ENCODE assay signal across 7 cellular contexts in the genomic region with DNA sequence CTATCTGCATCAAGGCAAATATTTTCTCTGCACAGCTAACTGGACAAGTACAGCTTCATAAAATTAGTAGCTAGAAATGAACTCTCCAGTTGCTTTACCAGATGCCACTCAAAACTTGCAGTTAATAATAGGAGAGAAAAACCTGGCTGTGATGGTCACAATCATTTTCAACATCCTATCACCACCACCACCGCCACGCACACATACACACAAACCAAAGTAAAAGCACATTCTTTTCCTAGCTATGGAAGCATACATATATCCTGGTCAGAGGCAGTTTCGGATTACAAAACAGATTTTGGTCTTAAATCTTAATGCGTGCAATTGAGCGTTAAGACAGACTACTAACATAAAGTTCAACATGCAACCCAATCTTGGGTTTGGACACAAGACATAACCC. TPM values are rescaled to one million over a fixed set of nuclear protein-coding genes. Genes with fewer than 3 reads are reported as not detected.
A peak's percentile ranks its signal among the peaks of the same experiment; 100 is the strongest.
DNase-seq lines count a peak whose midpoint lies in the region; ATAC-seq, FAIRE-seq and TF ChIP-seq lines count a peak whose summit lies in the region.

No MANE protein-coding gene starts in this region.

- H3K27ac Mint-ChIP-seq in activated B cell treated with CpG ODN at 0.5 μM for 24 hours, result peak overlapping the region; percentile 76
- peak overlapping the region; percentile 94 for H3K27ac Mint-ChIP-seq in stimulated activated effector memory CD8-positive, alpha-beta T cell treated with anti-CD3 and anti-CD28 coated beads, Interleukin-12 subunit alpha, Interleukin-12 subunit beta, amount 100 ng/mL, for 72 hours

- POLR2A ChIA-PET in activated B cell treated with CpG ODN at 0.5 μM for 24 hours (lab: Charles Lee), result interaction anchor here (2.1 kb wide), 1 partner anchor 15 kb away, joined by 7 read pairs; no protein-coding TSS in a partner anchor

- intact Hi-C loops in activated B cell treated with CpG ODN at 0.5 μM for 24 hours (cut with micrococcal nuclease), result loop anchor here (5.0 to 10.0 kb wide), 3 partner anchors 411 to 1379 kb away; a partner anchor contains a TSS

- peaks cover 4% of the 10 kb centered on the region for H3K9me3 Mint-ChIP-seq in activated B cell treated with CpG ODN at 0.5 μM for 24 hours
- no peaks in the 10 kb centered on the region for H3K9me3 Mint-ChIP-seq in stimulated activated effector memory CD8-positive, alpha-beta T cell treated with anti-CD3 and anti-CD28 coated beads, Interleukin-12 subunit alpha, Interleukin-12 subunit beta, amount 100 ng/mL, for 72 hours

- ATAC-seq in activated B cell treated with CpG ODN at 0.5 μM for 24 hours (ENCODE audit: low read depth), result no peak
- ATAC-seq in stimulated activated effector memory CD8-positive, alpha-beta T cell treated with anti-CD3 and anti-CD28 coated beads, Interleukin-12 subunit alpha, Interleukin-12 subunit beta, amount 100 ng/mL, for 72 hours, result no peak

- H3K36me3 Mint-ChIP-seq in activated B cell treated with CpG ODN at 0.5 μM for 24 hours (ENCODE audit: low read depth), result peaks cover 12% of the 10 kb centered on the region
- H3K36me3 Mint-ChIP-seq in stimulated activated effector memory CD8-positive, alpha-beta T cell treated with anti-CD3 and anti-CD28 coated beads, Interleukin-12 subunit alpha, Interleukin-12 subunit beta, amount 100 ng/mL, for 72 hours, result peaks cover 16% of the 10 kb centered on the region

- DNase-seq in HFF-Myc (ENCODE audit: extremely low read depth, low read depth) (no peak), activated B cell treated with CpG ODN at 0.5 μM for 24 hours (no peak), DMS114 treated with DMSO at 0.1 percent for 48 hours (lab: John Stamatoyannopoulos, UW; ENCODE audit: unreplicated experiment) (no peak), H4 (ENCODE audit: low spot score) (no peak), D721Med (ENCODE audit: insufficient read length, low spot score) (no peak)
- DNase-seq in stimulated activated effector memory CD8-positive, alpha-beta T cell treated with anti-CD3 and anti-CD28 coated beads, Interleukin-12 subunit alpha, Interleukin-12 subunit beta, amount 100 ng/mL, for 72 hours (ENCODE audit: low spot score in 2 of 2), result no peak

- peak overlapping the region; percentile 91 for H3K4me3 Mint-ChIP-seq in activated B cell treated with CpG ODN at 0.5 μM for 24 hours
- H3K4me3 Mint-ChIP-seq in stimulated activated effector memory CD8-positive, alpha-beta T cell treated with anti-CD3 and anti-CD28 coated beads, Interleukin-12 subunit alpha, Interleukin-12 subunit beta, amount 100 ng/mL, for 72 hours, result peak overlapping the region; percentile 83

- no peak for TF ChIP-seq CTCF in HFF-Myc (IDR thresholded peaks at IDR 0.05; ENCODE audit: low read depth, low read length, missing control alignments)
- TF ChIP-seq CTCF in activated B cell treated with CpG ODN at 0.5 μM for 24 hours (IDR thresholded peaks at IDR 0.05), result no peak
- TF ChIP-seq CTCF in D721Med (IDR thresholded peaks at IDR 0.05; ENCODE audit: insufficient read depth, missing control alignments), result no peak

- H3K4me3 ChIP-seq in HFF-Myc (replicated peaks; ENCODE audit: low read depth, low read length) (peak overlapping the region; percentile 95), iPS-11a (ENCODE audit: low read depth, low read length) (peak overlapping the region; percentile 94)

- no peak for FAIRE-seq in D721Med (lab: Jason Lieb, UNC)

- CTCF ChIA-PET in activated B cell treated with CpG ODN at 0.5 μM for 24 hours (lab: Charles Lee), result no interaction called here

- peaks cover 3% of the 10 kb centered on the region for H3K27me3 Mint-ChIP-seq in activated B cell treated with CpG ODN at 0.5 μM for 24 hours

- H3K4me1 Mint-ChIP-seq in activated B cell treated with CpG ODN at 0.5 μM for 24 hours, result peaks cover 47% of the 10 kb centered on the region
- H3K4me1 Mint-ChIP-seq in stimulated activated effector memory CD8-positive, alpha-beta T cell treated with anti-CD3 and anti-CD28 coated beads, Interleukin-12 subunit alpha, Interleukin-12 subunit beta, amount 100 ng/mL, for 72 hours, result peaks cover 38% of the 10 kb centered on the region

RNA-seq across cellular contexts. Expression of a gene that starts 1.4 kb away (rescaled TPM):
- 19.8 and 27.1 TPM in 2 replicates for total RNA-seq in activated B cell treated with CpG ODN at 0.5 μM for 24 hours
- total RNA-seq in H4 (2014; rRNA removed; shearing (Covaris generic)), result 15.6 and 16.3 TPM in 2 replicates
